In genomic region chr2:120379916-120380893, GRCh38 we compare ENCODE assay signal across 1 cellular context.
TF ChIP-seq lines count a peak whose summit lies in the region.

No MANE protein-coding gene starts in this region.

TF ChIP-seq in SK-N-SH treated with all-trans-retinoic acid at 6 μM for 48 hours, 23 proteins besides CTCF, POLR2A, EP300 and RAD21 (continued from another document):
- no peak for TF ChIP-seq ZNF70 (CRISPR knock-in tag; IDR thresholded peaks at IDR 0.05)
- TF ChIP-seq CSDC2 (CRISPR knock-in tag; IDR thresholded peaks at IDR 0.05): no peak
- no peak for TF ChIP-seq POU6F1 (CRISPR knock-in tag; IDR thresholded peaks at IDR 0.05; ENCODE audit: borderline replicate concordance, low read depth)
- TF ChIP-seq ARNTL (CRISPR knock-in tag; IDR thresholded peaks at IDR 0.05; ENCODE audit: borderline replicate concordance, low read depth): no peak
- no peak for TF ChIP-seq ZNF8 (CRISPR knock-in tag; IDR thresholded peaks at IDR 0.05)
- TF ChIP-seq ISL1 (CRISPR knock-in tag; IDR thresholded peaks at IDR 0.05): no peak
- TF ChIP-seq ZC3H10 (CRISPR knock-in tag; IDR thresholded peaks at IDR 0.05): no peak
- no peak for TF ChIP-seq TOX (CRISPR knock-in tag; IDR thresholded peaks at IDR 0.05; ENCODE audit: borderline replicate concordance)
TF ChIP-seq in SK-N-SH treated with all-trans-retinoic acid at 6 μM for 48 hours: peak in this region for 0.
